21 cellular contexts compared by ENCODE assay signal in the genomic region with DNA sequence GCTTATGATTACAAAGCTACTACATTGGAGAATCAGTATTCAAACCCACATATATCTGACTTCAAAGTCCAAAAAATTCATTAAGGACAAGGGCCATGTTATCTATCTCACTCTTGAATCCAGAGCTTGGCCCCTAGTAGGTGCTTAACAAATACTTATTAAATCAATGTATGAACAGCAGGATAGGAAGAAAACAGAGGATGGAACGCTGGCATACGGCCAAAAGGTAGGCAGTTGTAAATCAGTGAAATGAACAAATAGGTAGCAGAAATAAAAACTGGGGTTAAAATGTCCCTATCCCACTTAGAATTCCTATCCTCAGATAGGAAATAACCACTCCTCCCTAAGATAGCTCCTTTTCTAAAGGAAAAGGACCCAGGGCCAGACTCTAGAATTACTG. TPM values are rescaled to one million over a fixed set of nuclear protein-coding genes. Genes with fewer than 3 reads are reported as not detected.
DNase-seq lines count a peak whose midpoint lies in the region; ATAC-seq, FAIRE-seq and TF ChIP-seq lines count a peak whose summit lies in the region.
"Had no signal": no experiment of that assay in that cellular context is flagged by ENCODE, and none has a peak within 500 bp of the region (broad histone marks: within the 10 kb centered on the region; RNA-seq: fewer than 3 reads in every experiment).

No MANE protein-coding gene starts in this region.

- TF ChIP-seq CTCF in nephron progenitor cell (IDR thresholded peaks at IDR 0.05): no peak

- DNase-seq in activated CD8-positive, alpha-beta memory T cell treated with anti-CD3 and anti-CD28 coated beads, Interleukin-2, amount 10 ng/mL, durations not matched to agents 7 days and 5 days: no peak
- no peak for DNase-seq in activated CD8-positive, alpha-beta memory T cell treated with anti-CD3 and anti-CD28 coated beads, Interleukin-2, amount 50 U/mL, for 48 hours
- DNase-seq in activated naive CD8-positive, alpha-beta T cell treated with anti-CD3 and anti-CD28 coated beads for 36 hours: no peak
- no peak for DNase-seq in nephron progenitor cell
- no peak for DNase-seq in GM19239 (ENCODE audit: insufficient read length, low spot score)
- no peak for DNase-seq in NCI-H2171 (lab: John Stamatoyannopoulos, UW)
- DNase-seq in foreskin melanocyte: no peak
- DNase-seq: ACHN, erythroblast, KBM-7, midbrain, NCI-H1048, NCI-H2081, NCI-H524 treated with DMSO at 0.1 percent for 48 hours, nucleus accumbens, SHP77, WERI-Rb-1 had no signal

- no peak for FAIRE-seq in GM19239 (lab: Jason Lieb, UNC)
- FAIRE-seq: GM18507 had no signal

- CTCF ChIA-PET in activated CD8-positive, alpha-beta memory T cell treated with anti-CD3 and anti-CD28 coated beads, Interleukin-2, amount 10 ng/mL, durations not matched to agents 7 days and 5 days (lab: Charles Lee): interaction anchor here (1.1 to 5.6 kb wide), 3 partner anchors 12 to 121 kb away, joined by 9 to 37 read pairs (median 17); a partner anchor contains a TSS

- H3K4me1 Mint-ChIP-seq in activated CD8-positive, alpha-beta memory T cell treated with anti-CD3 and anti-CD28 coated beads, Interleukin-2, amount 10 ng/mL, durations not matched to agents 7 days and 5 days: peaks cover 43% of the 10 kb centered on the region
- H3K4me1 Mint-ChIP-seq in IgD-negative memory B cell (peaks cover 11 to 23% (median 23%) of the 10 kb centered on the region in 3 donors), nephron progenitor cell (peaks cover 39% of the 10 kb centered on the region)
- peaks cover 26% of the 10 kb centered on the region for H3K4me1 Mint-ChIP-seq in activated naive CD8-positive, alpha-beta T cell treated with anti-CD3 and anti-CD28 coated beads for 36 hours

- H3K27me3 Mint-ChIP-seq in activated CD8-positive, alpha-beta memory T cell treated with anti-CD3 and anti-CD28 coated beads, Interleukin-2, amount 10 ng/mL, durations not matched to agents 7 days and 5 days: no peaks in the 10 kb centered on the region
- H3K27me3 Mint-ChIP-seq in IgD-negative memory B cell: no peaks in the 10 kb centered on the region
- no peaks in the 10 kb centered on the region for H3K27me3 Mint-ChIP-seq in activated naive CD8-positive, alpha-beta T cell treated with anti-CD3 and anti-CD28 coated beads for 36 hours
- no peaks in the 10 kb centered on the region for H3K27me3 Mint-ChIP-seq in nephron progenitor cell (ENCODE audit: low read depth, poor library complexity)

- H3K27ac Mint-ChIP-seq in activated CD8-positive, alpha-beta memory T cell treated with anti-CD3 and anti-CD28 coated beads, Interleukin-2, amount 10 ng/mL, durations not matched to agents 7 days and 5 days: peak overlapping the region; percentile 26
- H3K27ac Mint-ChIP-seq in IgD-negative memory B cell (peak overlapping the region in 2 of 3 donors; percentile 69 to 91), nephron progenitor cell (no peak overlapping the region)
- peak overlapping the region; percentile 42 for H3K27ac Mint-ChIP-seq in activated naive CD8-positive, alpha-beta T cell treated with anti-CD3 and anti-CD28 coated beads for 36 hours

- H3K9me3 Mint-ChIP-seq in activated CD8-positive, alpha-beta memory T cell treated with anti-CD3 and anti-CD28 coated beads, Interleukin-2, amount 10 ng/mL, durations not matched to agents 7 days and 5 days (ENCODE audit: low read depth): no peaks in the 10 kb centered on the region
- H3K9me3 Mint-ChIP-seq in IgD-negative memory B cell (no peaks in the 10 kb centered on the region), nephron progenitor cell (no peaks in the 10 kb centered on the region)
- H3K9me3 Mint-ChIP-seq in activated naive CD8-positive, alpha-beta T cell treated with anti-CD3 and anti-CD28 coated beads for 36 hours: no peaks in the 10 kb centered on the region

- no peak for ATAC-seq in activated CD8-positive, alpha-beta memory T cell treated with anti-CD3 and anti-CD28 coated beads, Interleukin-2, amount 10 ng/mL, durations not matched to agents 7 days and 5 days
- ATAC-seq: gastroesophageal sphincter had no signal

- peak overlapping the region; percentile 22 for H3K4me3 Mint-ChIP-seq in activated CD8-positive, alpha-beta memory T cell treated with anti-CD3 and anti-CD28 coated beads, Interleukin-2, amount 10 ng/mL, durations not matched to agents 7 days and 5 days
- peak overlapping the region in 3 of 4 donors; percentile 41 to 94 (median 50) for H3K4me3 Mint-ChIP-seq in IgD-negative memory B cell
- H3K4me3 Mint-ChIP-seq in activated naive CD8-positive, alpha-beta T cell treated with anti-CD3 and anti-CD28 coated beads for 36 hours: no peak overlapping the region
- H3K4me3 Mint-ChIP-seq in nephron progenitor cell: peak overlapping the region; percentile 64
- H3K4me3 Mint-ChIP-seq: CD14-positive monocyte had no signal

- peaks cover 31% of the 10 kb centered on the region for H3K36me3 Mint-ChIP-seq in activated CD8-positive, alpha-beta memory T cell treated with anti-CD3 and anti-CD28 coated beads, Interleukin-2, amount 10 ng/mL, durations not matched to agents 7 days and 5 days
- H3K36me3 Mint-ChIP-seq in IgD-negative memory B cell (peaks cover 4% of the 10 kb centered on the region), nephron progenitor cell (ENCODE audit: low read depth) (peaks cover 33% of the 10 kb centered on the region)
- H3K36me3 Mint-ChIP-seq in activated naive CD8-positive, alpha-beta T cell treated with anti-CD3 and anti-CD28 coated beads for 36 hours: peaks cover 38% of the 10 kb centered on the region

RNA-seq across cellular contexts. Expression of a gene that starts 2.0 kb away (rescaled TPM):
- total RNA-seq in activated CD8-positive, alpha-beta memory T cell treated with anti-CD3 and anti-CD28 coated beads, Interleukin-2, amount 10 ng/mL, durations not matched to agents 7 days and 5 days: 10 to 100 TPM; 60.4 to 80.0 TPM
- 93.7 TPM for polyA plus RNA-seq in IgD-negative memory B cell
- 10 to 100 TPM; 85.1 to 94.6 TPM for total RNA-seq in activated naive CD8-positive, alpha-beta T cell treated with anti-CD3 and anti-CD28 coated beads for 36 hours

RNA-seq across cellular contexts. Expression of a gene that starts 10.3 kb away (rescaled TPM):
- 10 to 100 TPM; 56.0 to 70.3 TPM for total RNA-seq in activated CD8-positive, alpha-beta memory T cell treated with anti-CD3 and anti-CD28 coated beads, Interleukin-2, amount 10 ng/mL, durations not matched to agents 7 days and 5 days
- 39.7 TPM for polyA plus RNA-seq in IgD-negative memory B cell
- total RNA-seq in activated naive CD8-positive, alpha-beta T cell treated with anti-CD3 and anti-CD28 coated beads for 36 hours: 10 to 100 TPM; 74.9 to 77.4 TPM

RNA-seq across cellular contexts. Expression of a gene that starts 10.6 kb away (rescaled TPM):
- 10 to 100 TPM; 44.0 to 49.6 TPM for total RNA-seq in activated CD8-positive, alpha-beta memory T cell treated with anti-CD3 and anti-CD28 coated beads, Interleukin-2, amount 10 ng/mL, durations not matched to agents 7 days and 5 days
- polyA plus RNA-seq in IgD-negative memory B cell: 11.5 TPM
- total RNA-seq in activated naive CD8-positive, alpha-beta T cell treated with anti-CD3 and anti-CD28 coated beads for 36 hours: 10 to 100 TPM; 24.4 to 24.9 TPM

RNA-seq across cellular contexts. Expression of a gene that starts 12.6 kb away (rescaled TPM):
- 100 to 1,000 TPM; 258 to 340 TPM for total RNA-seq in activated CD8-positive, alpha-beta memory T cell treated with anti-CD3 and anti-CD28 coated beads, Interleukin-2, amount 10 ng/mL, durations not matched to agents 7 days and 5 days
- polyA plus RNA-seq in IgD-negative memory B cell: 17.8 TPM
- 100 to 1,000 TPM; 271 to 274 TPM for total RNA-seq in activated naive CD8-positive, alpha-beta T cell treated with anti-CD3 and anti-CD28 coated beads for 36 hours

RNA-seq across cellular contexts. Expression of a gene that starts 28.4 kb away (rescaled TPM):
- total RNA-seq in activated CD8-positive, alpha-beta memory T cell treated with anti-CD3 and anti-CD28 coated beads, Interleukin-2, amount 10 ng/mL, durations not matched to agents 7 days and 5 days: 10 to 100 TPM; 68.7 to 99.8 TPM
- polyA plus RNA-seq in IgD-negative memory B cell: 57.3 TPM
- total RNA-seq in activated naive CD8-positive, alpha-beta T cell treated with anti-CD3 and anti-CD28 coated beads for 36 hours: 10 to 100 TPM; 91.8 to 96.0 TPM
